Comparison of ENCODE assay signal across 8 cellular contexts in the genomic region with DNA sequence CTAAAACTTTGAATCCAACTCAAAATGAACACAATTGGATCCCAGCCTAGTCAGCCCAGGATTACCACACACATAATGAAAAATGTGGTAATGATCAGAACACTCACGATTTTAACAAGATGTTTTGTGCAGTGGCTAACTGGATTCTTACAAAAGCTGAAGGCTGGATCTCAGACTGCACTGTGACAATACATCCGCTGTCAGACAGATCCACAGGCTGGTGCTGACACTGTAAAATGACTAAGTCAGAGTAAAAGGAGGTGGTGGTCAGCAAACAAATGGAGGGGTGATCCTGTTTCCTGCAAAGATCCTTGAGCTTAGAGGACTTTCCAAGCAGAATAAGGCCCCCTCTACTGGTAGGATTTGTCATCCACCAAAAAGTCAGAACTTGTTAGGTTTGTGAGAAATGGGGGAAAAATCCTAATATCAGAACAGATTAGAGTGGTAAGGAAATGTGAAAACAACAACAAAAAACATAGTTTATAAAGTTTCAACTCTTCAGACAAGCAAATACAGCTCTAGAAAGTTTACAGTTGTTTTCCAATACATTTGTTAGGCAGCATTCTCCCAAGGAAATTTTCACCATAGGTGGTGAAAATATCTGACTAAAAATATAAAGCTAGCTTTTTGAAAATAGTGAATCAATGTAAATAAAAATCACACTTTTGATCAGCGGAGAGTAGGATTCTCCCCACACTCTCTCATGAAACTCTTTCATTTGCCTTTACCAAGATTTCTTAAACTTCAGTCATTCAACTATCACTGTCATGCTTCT.
DNase-seq lines count a peak whose midpoint lies in the region; ATAC-seq and TF ChIP-seq lines count a peak whose summit lies in the region.

No MANE protein-coding gene starts in this region.

- H3K36me3 ChIP-seq in HCT116 (ENCODE audit: control insufficient read depth in 1 of 2, insufficient read depth in 2 of 2, low read length in 2 of 2) = no peaks in the 10 kb centered on the region
- no peaks in the 10 kb centered on the region for H3K36me3 ChIP-seq in Panc1 (ENCODE audit: control insufficient read depth, insufficient read depth, low read length)

- H3K27me3 Mint-ChIP-seq in Calu3 (ENCODE audit: unreplicated experiment) (no peaks in the 10 kb centered on the region), nephron progenitor cell (ENCODE audit: low read depth, poor library complexity) (no peaks in the 10 kb centered on the region)
- peaks cover 10% of the 10 kb centered on the region for H3K27me3 Mint-ChIP-seq in activated T-cell treated with anti-CD3 and anti-CD28 coated beads, Interleukin-2, amount 50 U/mL, for 24 hours

- no peaks in the 10 kb centered on the region for H3K9me2 ChIP-seq in HCT116 (ENCODE audit: insufficient read depth)

- H3K4me3 Mint-ChIP-seq in Calu3 (ENCODE audit: low read depth, unreplicated experiment) (no peak overlapping the region), nephron progenitor cell (no peak overlapping the region)
- no peak overlapping the region for H3K4me3 Mint-ChIP-seq in activated T-cell treated with anti-CD3 and anti-CD28 coated beads, Interleukin-2, amount 50 U/mL, for 24 hours

- POLR2A ChIA-PET in HCT116 (lab: Charles Lee) = no interaction called here
- POLR2A ChIA-PET in Panc1 (lab: Charles Lee) = no interaction called here

- H3K36me3 Mint-ChIP-seq in Calu3 (ENCODE audit: insufficient read depth, unreplicated experiment) (no peaks in the 10 kb centered on the region), nephron progenitor cell (ENCODE audit: low read depth) (peaks cover 11% of the 10 kb centered on the region)
- H3K36me3 Mint-ChIP-seq in activated T-cell treated with anti-CD3 and anti-CD28 coated beads, Interleukin-2, amount 50 U/mL, for 24 hours (ENCODE audit: low read depth) = no peaks in the 10 kb centered on the region

- H3K4me1 Mint-ChIP-seq in Calu3 (ENCODE audit: low read depth, unreplicated experiment) (peaks cover 24% of the 10 kb centered on the region), nephron progenitor cell (peaks cover 30% of the 10 kb centered on the region)
- H3K4me1 Mint-ChIP-seq in activated T-cell treated with anti-CD3 and anti-CD28 coated beads, Interleukin-2, amount 50 U/mL, for 24 hours (ENCODE audit: low read depth) = no peaks in the 10 kb centered on the region

- TF ChIP-seq CTCF in Calu3 (IDR thresholded peaks at IDR 0.05; ENCODE audit: unreplicated experiment) = no peak
- TF ChIP-seq CTCF in HCT116 (IDR thresholded peaks at IDR 0.05 in 2 of 3, conservative IDR thresholded peaks at IDR 0.05 in 1 of 3; ENCODE audit: borderline replicate concordance in 1 of 3, insufficient read depth in 1 of 3, low read depth in 2 of 3, low read length in 2 of 3) = peak; percentile 70 to 85 (median 77); a peak in 5 of 6 replicates
- TF ChIP-seq CTCF in Panc1 (IDR thresholded peaks at IDR 0.05) = peak; percentile 79
- TF ChIP-seq CTCF in nephron progenitor cell (IDR thresholded peaks at IDR 0.05) = peak; percentile 72

- intact Hi-C loops in Calu3 (cut with micrococcal nuclease; ENCODE audit: unreplicated experiment) (loop anchor here (1.0 to 2.0 kb wide), 3 partner anchors 52 to 269 kb away; a partner anchor contains a TSS), HCT116 (cut with micrococcal nuclease) (loop anchor here (1.0 kb wide), 3 partner anchors 115 to 440 kb away; no protein-coding TSS in a partner anchor), Panc1 (cut with micrococcal nuclease; ENCODE audit: unreplicated experiment) (loop anchor here (10.0 kb wide), 1 partner anchor 260 kb away; no protein-coding TSS in a partner anchor)

- H3K9me3 ChIP-seq in HCT116 (ENCODE audit: control insufficient read depth in 1 of 2, insufficient read depth in 1 of 2, low read depth in 1 of 2, low read length in 2 of 2) (no peaks in the 10 kb centered on the region), Panc1 (ENCODE audit: control insufficient read depth, insufficient read depth, low read depth, low read length) (no peaks in the 10 kb centered on the region)

- DNase-seq in Calu3 = peak; percentile 45
- DNase-seq in HCT116 (ENCODE audit: low read depth, low spot score) = peak; percentile 53
- DNase-seq in Panc1 (ENCODE audit: low read depth, low spot score) = peak; percentile 25
- peak; percentile 56 to 67 for DNase-seq in erythroblast (lab: John Stamatoyannopoulos, UW)
- DNase-seq in nephron progenitor cell = peak; percentile 27
- no peak for DNase-seq in ureter (ENCODE audit: low spot score)
- DNase-seq in NCI-H187 treated with DMSO at 0.1 percent for 48 hours (lab: John Stamatoyannopoulos, UW) = no peak
- no peak for DNase-seq in activated T-cell treated with anti-CD3 and anti-CD28 coated beads, Interleukin-2, amount 50 U/mL, for 24 hours

- peak overlapping the region; percentile 37 for H2AFZ ChIP-seq in HCT116 (ENCODE audit: low read depth, low read length, poor library complexity, severe bottlenecking)

- ATAC-seq in HCT116 = peak; percentile 82
- ATAC-seq in Panc1 = peak; percentile 21

- H3K27ac ChIP-seq in HCT116 (ENCODE audit: low read depth, low read length) = no peak overlapping the region
- no peak overlapping the region for H3K27ac ChIP-seq in Panc1 (ENCODE audit: low read length)

- H3K4me1 ChIP-seq in HCT116 (ENCODE audit: control insufficient read depth in 1 of 2, insufficient read depth in 2 of 2, low read length in 2 of 2) (no peaks in the 10 kb centered on the region), Panc1 (ENCODE audit: control insufficient read depth, insufficient read depth, low read length) (peaks cover 2% of the 10 kb centered on the region)

- no peak overlapping the region for H3K9ac ChIP-seq in HCT116 (ENCODE audit: low read length)

- H3K9me3 Mint-ChIP-seq in Calu3 (ENCODE audit: low read depth, unreplicated experiment) (peaks cover 8% of the 10 kb centered on the region), nephron progenitor cell (peaks cover 27% of the 10 kb centered on the region)
- peaks cover 3% of the 10 kb centered on the region for H3K9me3 Mint-ChIP-seq in activated T-cell treated with anti-CD3 and anti-CD28 coated beads, Interleukin-2, amount 50 U/mL, for 24 hours

- peak; percentile 64 for TF ChIP-seq RAD21 in HCT116 (IDR thresholded peaks at IDR 0.05; ENCODE audit: low read depth)

- no peaks in the 10 kb centered on the region for H3K27me3 ChIP-seq in HCT116 (ENCODE audit: insufficient read depth, low read length)
- H3K27me3 ChIP-seq in Panc1 (ENCODE audit: control insufficient read depth, insufficient read depth, low read length) = no peaks in the 10 kb centered on the region

- no peak overlapping the region for H3K4me3 ChIP-seq in HCT116 (replicated peaks in 1 of 2; ENCODE audit: low read depth in 1 of 2, low read length in 2 of 2)
- H3K4me3 ChIP-seq in Panc1 (ENCODE audit: low read depth in 2 of 2, low read length in 2 of 2) = no peak overlapping the region

- H3K79me2 ChIP-seq in HCT116 (ENCODE audit: insufficient read depth, low read length) = no peaks in the 10 kb centered on the region

- H4K20me1 ChIP-seq in HCT116 (ENCODE audit: insufficient read depth) = no peaks in the 10 kb centered on the region

- no TSS peak for BruUV-seq in Calu3 (replicated peaks; lab: Mats Ljungman, UMichigan)
- no TSS peak for BruUV-seq in HCT116 (replicated peaks; lab: Mats Ljungman, UMichigan)
- no TSS peak for BruUV-seq in Panc1 (replicated peaks; lab: Mats Ljungman, UMichigan)

- H3K27ac Mint-ChIP-seq in Calu3 (ENCODE audit: unreplicated experiment) (no peak overlapping the region), nephron progenitor cell (no peak overlapping the region)
- no peak overlapping the region for H3K27ac Mint-ChIP-seq in activated T-cell treated with anti-CD3 and anti-CD28 coated beads, Interleukin-2, amount 50 U/mL, for 24 hours

- RAD21 ChIA-PET in HCT116 (lab: Charles Lee; ENCODE audit: low non-redundant PET in 1 of 2, low total read pairs in 2 of 2, uncharacterized antibody in 2 of 2, unreplicated experiment in 2 of 2) = interaction anchor here in 1 of 2 experiments (0.9 kb wide), 1 partner anchor 115 kb away, joined by 3 read pairs; no protein-coding TSS in a partner anchor

- H3K4me2 ChIP-seq in HCT116 (ENCODE audit: low read length) = peak overlapping the region; percentile 23; the same call in 1 of the 2 replicates

- TF ChIP-seq POLR2A in HCT116 (IDR thresholded peaks at IDR 0.05; ENCODE audit: borderline replicate concordance, extremely low read depth, insufficient read depth, insufficient read length) = no peak
- TF ChIP-seq POLR2A in erythroblast (IDR thresholded peaks at IDR 0.05; ENCODE audit: low read length) = no peak

- in situ Hi-C loops in Panc1 (cut with HindIII; ENCODE audit: low pct_unique_long_range_greater_than_20kb, low sequenced_read_pairs) = no loop called here

- CTCF ChIA-PET in Calu3 (lab: Charles Lee) (interaction anchor here (0.6 to 1.3 kb wide), 8 partner anchors 12 to 439 kb away, joined by 3 to 10 read pairs (median 3); a partner anchor contains a TSS), HCT116 (lab: Charles Lee) (interaction anchor here (0.6 to 2.0 kb wide), 14 partner anchors 9 to 439 kb away, joined by 3 to 21 read pairs (median 5); no protein-coding TSS in a partner anchor), Panc1 (lab: Charles Lee) (interaction anchor here (0.8 to 1.4 kb wide), 2 partner anchors 29 to 269 kb away, joined by 3 to 5 read pairs; no protein-coding TSS in a partner anchor)

TF ChIP-seq in HCT116, 20 proteins besides CTCF, POLR2A, EP300 and RAD21 (continues in another document):
- no peak for TF ChIP-seq YY1 (IDR thresholded peaks at IDR 0.05; ENCODE audit: extremely low read depth, insufficient replicate concordance, low read depth, low read length)
- TF ChIP-seq TCF7L2 (IDR thresholded peaks at IDR 0.05; ENCODE audit: borderline replicate concordance, extremely low read depth, insufficient read depth, insufficient read length) = no peak
- TF ChIP-seq SP1 (IDR thresholded peaks at IDR 0.05; ENCODE audit: low read depth) = no peak
- no peak for TF ChIP-seq POLR2AphosphoS5 (IDR thresholded peaks at IDR 0.05; ENCODE audit: low read depth, low read length)
- no peak for TF ChIP-seq ZFX (IDR thresholded peaks at IDR 0.05)
- no peak for TF ChIP-seq ELF1 (IDR thresholded peaks at IDR 0.05; ENCODE audit: borderline replicate concordance, low read depth)
- TF ChIP-seq EZH2phosphoT487 (IDR thresholded peaks at IDR 0.05; ENCODE audit: borderline replicate concordance) = no peak
- TF ChIP-seq SIN3A (IDR thresholded peaks at IDR 0.05; ENCODE audit: low read depth) = no peak
- no peak for TF ChIP-seq EGR1 (IDR thresholded peaks at IDR 0.05; ENCODE audit: low read depth)
- no peak for TF ChIP-seq CEBPB (IDR thresholded peaks at IDR 0.05; ENCODE audit: low read depth)
- TF ChIP-seq JUND (IDR thresholded peaks at IDR 0.05) = no peak

Comparison
In these comparisons a context has a peak if more than half of its experiments do, and no peak if none do; other contexts are left out.
1. DNase-seq: peak in Calu3 (single experiment), HCT116 (single experiment), Panc1 (single experiment), erythroblast (2 of 2) and nephron progenitor cell (single experiment); none in ureter (single experiment), NCI-H187 treated with DMSO at 0.1 percent for 48 hours (single experiment) and activated T-cell treated with anti-CD3 and anti-CD28 coated beads, Interleukin-2, amount 50 U/mL, for 24 hours (single experiment).